In the genomic region with DNA sequence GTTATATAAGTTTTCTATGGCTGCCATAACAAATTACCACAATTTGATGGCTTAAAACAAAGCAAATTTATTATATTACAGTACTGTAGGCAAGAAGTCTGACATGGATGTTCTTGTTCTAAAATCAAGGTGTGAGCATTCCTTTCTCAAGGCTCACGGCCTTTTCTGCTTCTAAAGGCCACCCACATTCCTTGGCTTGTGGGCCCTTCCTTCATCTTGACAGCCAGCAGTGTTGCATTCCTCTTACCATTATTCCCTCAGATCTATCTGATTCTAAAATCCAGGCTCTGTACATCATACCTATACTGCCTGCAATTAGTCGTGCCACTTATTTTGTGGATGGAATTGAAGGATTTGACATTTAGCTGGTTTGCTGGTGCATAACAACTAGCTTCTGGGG, we compare ENCODE assay signal across 17 cellular contexts.
"Had no signal": no experiment of that assay in that cellular context is flagged by ENCODE, and none has a peak within 500 bp of the region (broad histone marks: within the 10 kb centered on the region; RNA-seq: fewer than 3 reads in every experiment).

No MANE protein-coding gene starts in this region.

- H3K9ac ChIP-seq: KMS-11 had no signal

- H3K4me1 ChIP-seq: SJSA1 had no signal

- H3K4me3 ChIP-seq: SJSA1, SK-N-MC had no signal

- H3K36me3 ChIP-seq: SJSA1 had no signal

- DNase-seq: IMR-90; Kasumi-1; MM.1S; MV-4-11; NCI-H1048; NCI-H1105 treated with DMSO at 0.1 percent for 48 hours; NCI-H1417 treated with DMSO at 0.1 percent for 48 hours; NCI-H1930; NCI-H2107; NCI-H510A treated with DMSO at 0.1 percent for 48 hours; NK-92 treated with Interleukin-12 subunit alpha and Interleukin-12 subunit beta, amount 100 ng/mL, for 24 hours; Right ventricle myocardium superior; RPMI8226; SIG-M5 had no signal

- H3K27ac ChIP-seq: KMS-11, SJSA1, SK-N-MC had no signal

- H3K9me3 ChIP-seq: SJSA1 had no signal

- H3K4me2 ChIP-seq: KMS-11 had no signal

- H3K27me3 ChIP-seq: SJSA1 had no signal
